In genomic region chr9:135785013-135785575, GRCh38 we compare ENCODE assay signal across 21 cellular contexts.
"Had no signal": no experiment of that assay in that cellular context is flagged by ENCODE, and none has a peak within 500 bp of the region (broad histone marks: within the 10 kb centered on the region; RNA-seq: fewer than 3 reads in every experiment).

No MANE protein-coding gene starts in this region.

- H3K4me1 Mint-ChIP-seq: IgD-negative memory B cell had no signal

- DNase-seq: KBM-7; NCI-H1092; NCI-H1105 treated with DMSO at 0.1 percent for 48 hours; NCI-H1417 treated with DMSO at 0.1 percent for 48 hours; NCI-H146; NCI-H1694 treated with DMSO at 0.1 percent for 48 hours; NCI-H1930; NCI-H2081; NCI-H2227 treated with DMSO at 0.1 percent for 48 hours; NCI-H524; NCI-H526 treated with DMSO at 0.1 percent for 48 hours; NCI-H748 treated with DMSO at 0.1 percent for 48 hours; NK-92 treated with Interleukin-12 subunit alpha and Interleukin-12 subunit beta, amount 100 ng/mL, for 24 hours; PC-3; SHP77; SJCRH30 had no signal

- H3K9me3 Mint-ChIP-seq: IgD-negative memory B cell had no signal

- H3K27ac Mint-ChIP-seq: IgD-negative memory B cell had no signal

- H3K36me3 Mint-ChIP-seq: IgD-negative memory B cell had no signal

- H3K4me1 ChIP-seq: SJCRH30 had no signal

- H3K27me3 Mint-ChIP-seq: IgD-negative memory B cell had no signal

- H3K4me3 Mint-ChIP-seq: IgD-negative memory B cell had no signal

- H3K36me3 ChIP-seq: SJCRH30 had no signal

- H3K4me3 ChIP-seq: SJCRH30 had no signal

- ATAC-seq: Panc1, PC-3, SK-N-SH treated with all-trans-retinoic acid at 6 μM for 48 hours had no signal

- H3K27ac ChIP-seq: HL-60, RWPE1, SJCRH30 had no signal

- H3K9me3 ChIP-seq: SJCRH30 had no signal
